In the genomic region with DNA sequence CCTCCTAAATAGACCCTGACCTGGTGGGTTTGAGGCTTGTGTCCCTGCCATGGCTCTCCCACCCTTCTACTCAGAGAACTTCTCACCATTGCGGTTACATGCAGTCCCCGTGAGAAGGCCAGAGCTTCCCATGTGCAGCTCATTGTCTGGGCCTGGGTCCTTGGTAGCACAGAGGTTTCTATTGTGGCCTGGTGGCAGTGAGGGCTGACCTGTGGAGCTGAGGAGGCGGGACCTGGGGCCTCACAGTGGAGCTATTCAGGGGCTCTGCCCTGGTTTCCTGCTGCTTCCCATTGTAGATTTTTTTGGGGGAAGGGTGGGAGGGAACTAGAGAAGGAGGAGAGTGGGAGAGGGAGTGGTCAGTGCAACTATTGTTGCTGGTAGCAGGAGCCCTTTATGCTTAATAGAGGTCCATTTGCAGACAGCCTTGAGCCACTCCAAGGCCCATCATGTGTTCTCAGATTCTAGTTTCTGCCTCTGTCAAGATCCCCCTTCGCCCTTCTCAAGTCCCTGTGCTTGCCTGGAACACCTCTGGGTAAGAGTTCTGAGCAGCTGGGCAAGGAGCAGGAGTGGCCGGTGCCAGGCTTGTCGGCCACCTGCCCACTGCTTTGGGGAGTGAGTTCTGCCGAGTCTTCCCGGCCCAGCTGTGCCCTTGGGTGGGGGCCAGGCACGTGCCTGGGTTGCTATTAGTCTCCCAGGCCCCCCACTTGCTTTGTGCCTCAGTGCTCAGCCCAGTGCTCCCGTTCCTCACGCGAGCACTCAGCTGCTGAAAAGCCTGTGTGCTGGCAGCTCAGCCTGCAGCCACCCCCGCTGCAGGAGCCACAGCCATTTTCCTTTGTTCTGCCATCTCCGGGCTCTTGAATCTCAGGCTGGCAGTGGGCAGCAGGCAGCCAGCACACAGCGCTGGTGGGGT, we compare ENCODE assay signal across 8 cellular contexts. TPM values are rescaled to one million over a fixed set of nuclear protein-coding genes. Genes with fewer than 3 reads are reported as not detected.
DNase-seq lines count a peak whose midpoint lies in the region; ATAC-seq and TF ChIP-seq lines count a peak whose summit lies in the region.

No MANE protein-coding gene starts in this region.

- TF ChIP-seq CTCF in endothelial cell (IDR thresholded peaks at IDR 0.05; ENCODE audit: unreplicated experiment), result no peak

- DNase-seq in NCI-H1105 treated with DMSO at 0.1 percent for 48 hours (lab: John Stamatoyannopoulos, UW) (peak; percentile 40), NCI-H1105 (lab: John Stamatoyannopoulos, UW) (no peak), RPMI7951 (ENCODE audit: low read depth) (peak; percentile 70), endothelial cell (ENCODE audit: low spot score) (peak; percentile 62), myocyte (ENCODE audit: low read depth) (peak; percentile 92), left colon (no peak), NOMO-1 treated with dmso at 0.1 percent for 144 hours (lab: John Stamatoyannopoulos, UW; ENCODE audit: unreplicated experiment) (no peak)

- H3K27me3 Mint-ChIP-seq in endothelial cell (ENCODE audit: unreplicated experiment), result peaks cover 17% of the 10 kb centered on the region

- H3K4me1 Mint-ChIP-seq in endothelial cell (ENCODE audit: unreplicated experiment), result peaks cover 90% of the 10 kb centered on the region

- peak overlapping the region; percentile 98 for H3K27ac Mint-ChIP-seq in endothelial cell (ENCODE audit: unreplicated experiment)

- peaks cover 14% of the 10 kb centered on the region for H3K36me3 Mint-ChIP-seq in endothelial cell (ENCODE audit: low read depth, unreplicated experiment)

- intact Hi-C loops in left colon (cut with DNase I, micrococcal nuclease), result no loop called here

- H3K9me3 Mint-ChIP-seq in endothelial cell (ENCODE audit: unreplicated experiment), result no peaks in the 10 kb centered on the region

- H3K4me3 Mint-ChIP-seq in endothelial cell (ENCODE audit: unreplicated experiment), result peak overlapping the region; percentile 76

- no peak for ATAC-seq in left colon
- no peak for ATAC-seq in GM18861 (IDR thresholded peaks at IDR 0.05; ENCODE audit: unreplicated experiment)

RNA-seq across cellular contexts. Expression of a gene that starts 10.7 kb away (rescaled TPM):
- 56.4 and 67.0 TPM in 2 replicates for total RNA-seq in RPMI7951 (2014; rRNA removed; shearing (Covaris generic))
- 147 TPM for total RNA-seq in endothelial cell (ENCODE audit: unreplicated experiment)
- 54.6 and 79.8 TPM in 2 replicates for total RNA-seq in myocyte
- polyA plus RNA-seq in myocyte (2012), result 39.8 TPM
- 10 to 100 TPM; 85.6 TPM for total RNA-seq in left colon

RNA-seq across cellular contexts. Expression of a gene that starts 56.5 kb away (rescaled TPM):
- 13.2 and 13.6 TPM in 2 replicates for total RNA-seq in RPMI7951 (2014; rRNA removed; shearing (Covaris generic))
- total RNA-seq in endothelial cell (ENCODE audit: unreplicated experiment) (147 TPM), myocyte (0.11 and 0.31 TPM in 2 replicates), left colon (100 to 1,000 TPM in 1 of 2 donors, 10 to 100 TPM in 1; 97.6 to 108 TPM)
- not detected for polyA plus RNA-seq in myocyte (2012)

Comparison
In these comparisons a context has a peak if more than half of its experiments do, and no peak if none do; other contexts are left out.
1. DNase-seq: peak in NCI-H1105 treated with DMSO at 0.1 percent for 48 hours (single experiment), RPMI7951 (single experiment), endothelial cell (single experiment) and myocyte (single experiment); none in NCI-H1105 (single experiment), left colon (0 of 2) and NOMO-1 treated with dmso at 0.1 percent for 144 hours (single experiment).
2. RNA of a gene that starts 56.5 kb away (total RNA-seq): 147 TPM in endothelial cell (single experiment), 97.6 to 108 TPM in left colon and 13.2 to 13.6 TPM in RPMI7951; 0.11 to 0.31 TPM in myocyte; every median in the first group is over 10 times any median in the second.